In genomic region chr1:35032384-35032739, GRCh38 we compare ENCODE assay signal across 9 cellular contexts. TPM values are rescaled to one million over a fixed set of nuclear protein-coding genes. Genes with fewer than 3 reads are reported as not detected.
DNase-seq lines count a peak whose midpoint lies in the region; ATAC-seq, FAIRE-seq and TF ChIP-seq lines count a peak whose summit lies in the region.
"Had no signal": no experiment of that assay in that cellular context is flagged by ENCODE, and none has a peak within 500 bp of the region (broad histone marks: within the 10 kb centered on the region; RNA-seq: fewer than 3 reads in every experiment).

No MANE protein-coding gene starts in this region.

- H3K36me3 ChIP-seq in A673 (ENCODE audit: insufficient read depth, low read length, poor library complexity, severe bottlenecking) (no peaks in the 10 kb centered on the region), K562 (ENCODE audit: control insufficient read depth, insufficient read depth, low read length) (peaks cover 11% of the 10 kb centered on the region), muscle layer of colon (ENCODE audit: insufficient read depth, low read length) (no peaks in the 10 kb centered on the region)
- H3K36me3 ChIP-seq: vagina had no signal

- H3K79me2 ChIP-seq in K562 (ENCODE audit: control insufficient read depth, insufficient read depth, low read length), result peaks cover 26% of the 10 kb centered on the region

- TF ChIP-seq EP300 in K562 (IDR thresholded peaks at IDR 0.05; ENCODE audit: low read length), result no peak

- H4K20me1 ChIP-seq in K562 (replicated peaks; ENCODE audit: control insufficient read depth, insufficient read depth, low read length), result no peaks in the 10 kb centered on the region

- TF ChIP-seq RAD21 in K562 (CRISPR knock-in tag; conservative IDR thresholded peaks at IDR 0.05 in 1 of 2, IDR thresholded peaks at IDR 0.05 in 1 of 2), result no peak

- H3K27me3 ChIP-seq in A673 (replicated peaks; ENCODE audit: insufficient read depth, low read depth, low read length, poor library complexity), result no peaks in the 10 kb centered on the region
- H3K27me3 ChIP-seq in HL-60 (ENCODE audit: insufficient read depth, poor library complexity, severe bottlenecking), result no peaks in the 10 kb centered on the region
- H3K27me3 ChIP-seq in K562 (ENCODE audit: control insufficient read depth in 2 of 2, insufficient read depth in 2 of 2, low read length in 2 of 2), result no peaks in the 10 kb centered on the region
- H3K27me3 ChIP-seq in muscle layer of colon (ENCODE audit: control insufficient read depth in 1 of 2, insufficient read depth in 2 of 2, low read length in 2 of 2), result no peaks in the 10 kb centered on the region
- H3K27me3 ChIP-seq: vagina had no signal

- H3K4me1 ChIP-seq in A673 (ENCODE audit: insufficient read depth, low read length, poor library complexity, severe bottlenecking) (peaks cover 6% of the 10 kb centered on the region), K562 (replicated peaks in 1 of 2; ENCODE audit: control insufficient read depth in 2 of 2, insufficient read depth in 2 of 2, low read length in 2 of 2) (peaks cover 0 to 7% of the 10 kb centered on the region in 2 experiments; a peak in 3 of 5 replicates), muscle layer of colon (ENCODE audit: insufficient read depth, low read length) (peaks cover 14% of the 10 kb centered on the region)

- peak overlapping the region; percentile 93 for H3K4me2 ChIP-seq in K562 (ENCODE audit: insufficient read depth, low read length)

- FAIRE-seq in K562 (lab: Jason Lieb, UNC), result no peak

- ATAC-seq in K562, result no peak
- no peak for ATAC-seq in HG03520 (IDR thresholded peaks at IDR 0.05; ENCODE audit: unreplicated experiment)

- POLR2A ChIA-PET in A673 (lab: Charles Lee; ENCODE audit: low non-redundant PET), result interaction anchor here (0.6 kb wide), 1 partner anchor 12 kb away, joined by 6 read pairs; no protein-coding TSS in a partner anchor
- POLR2A ChIA-PET in K562 (lab: Yijun Ruan, JAX), result interaction anchor here (0.6 to 3.2 kb wide), 14 partner anchors 8 to 1176 kb away, joined by 3 to 15 read pairs (median 4); partner anchors contain the start of genes SFPQ, TMEM35B and ZMYM1

- H3K9me3 ChIP-seq in A673 (ENCODE audit: low read depth, low read length, poor library complexity, severe bottlenecking) (peaks cover 14% of the 10 kb centered on the region), K562 (replicated peaks; ENCODE audit: control insufficient read depth, insufficient read depth, low read depth, low read length) (peaks cover 15% of the 10 kb centered on the region), muscle layer of colon (ENCODE audit: low read length) (no peaks in the 10 kb centered on the region)

- in situ Hi-C loops in K562 (cut with MboI), result no loop called here

- intact Hi-C loops in A673 (cut with micrococcal nuclease; ENCODE audit: unreplicated experiment) (loop anchor here (5.0 kb wide), 1 partner anchor 45 kb away; the partner anchor contains the start of gene TMEM35B), K562 (cut with micrococcal nuclease) (loop anchor here (5.0 to 10.0 kb wide), 2 partner anchors 105 to 152 kb away; no protein-coding TSS in a partner anchor)

- no peak for TF ChIP-seq POLR2A in K562 (conservative IDR thresholded peaks at IDR 0.05)

- H3K4me3 ChIP-seq in A673 (ENCODE audit: low read depth, low read length, poor library complexity, severe bottlenecking), result peak overlapping the region; percentile 69
- peak overlapping the region; percentile 70 for H3K4me3 ChIP-seq in HL-60 (replicated peaks; ENCODE audit: insufficient read depth, low read length)
- H3K4me3 ChIP-seq in K562, result 0 out of 2 replicates have a peak overlapping the region, but pooled peaks have one; percentile 3
- peak overlapping the region; percentile 39 to 79 for H3K4me3 ChIP-seq in muscle layer of colon (ENCODE audit: low read depth in 1 of 2, low read length in 2 of 2)

- BruUV-seq in A673 (replicated peaks; lab: Mats Ljungman, UMichigan) (TSS peak; percentile 61), K562 (replicated peaks; lab: Mats Ljungman, UMichigan) (TSS peak; percentile 55)

- H3K9ac ChIP-seq in K562 (ENCODE audit: insufficient read depth in 1 of 2, low read depth in 2 of 2, low read length in 2 of 2), result no peak overlapping the region
- no peak overlapping the region for H3K9ac ChIP-seq in muscle layer of colon (ENCODE audit: low read length)

- H3K27ac ChIP-seq in A673 (ENCODE audit: low read depth, low read length, poor library complexity, severe bottlenecking), result no peak overlapping the region
- H3K27ac ChIP-seq in HL-60 (replicated peaks), result no peak overlapping the region
- no peak overlapping the region for H3K27ac ChIP-seq in K562 (ENCODE audit: extremely low read depth, low read depth, low read length)
- no peak overlapping the region for H3K27ac ChIP-seq in muscle layer of colon (ENCODE audit: low read depth, low read length)

- TF ChIP-seq CTCF in A673 (conservative IDR thresholded peaks at IDR 0.05; ENCODE audit: low read depth, low read length), result no peak
- TF ChIP-seq CTCF in HL-60 (IDR thresholded peaks at IDR 0.05; ENCODE audit: insufficient read depth, low read length), result no peak
- TF ChIP-seq CTCF in K562 (IDR thresholded peaks at IDR 0.05 in 2 of 3, conservative IDR thresholded peaks at IDR 0.05 in 1 of 3; ENCODE audit: insufficient read depth in 2 of 3, low read depth in 1 of 3, low read length in 3 of 3), result no peak

- WGBS in K562 (ENCODE audit: insufficient coverage, low coverage, missing lambda C conversion rate), result 33% methylated on average over 1 of the region's 1 CpG

- H3K9me1 ChIP-seq in K562 (ENCODE audit: control insufficient read depth, insufficient read depth, low read length), result no peaks in the 10 kb centered on the region

- DNase-seq in A673 (ENCODE audit: low spot score) (no peak), HL-60 (ENCODE audit: low read depth in 1 of 2, low spot score in 1 of 2) (no peak), K562 (ENCODE audit: extremely low read depth in 1 of 4, low spot score in 3 of 4) (no peak), NCI-H748 treated with DMSO at 0.1 percent for 48 hours (lab: John Stamatoyannopoulos, UW) (no peak), NCI-H69 (lab: John Stamatoyannopoulos, UW) (no peak), inferior parietal cortex (ENCODE audit: extremely low spot score) (no peak)

- CTCF ChIA-PET in A673 (lab: Charles Lee) (no interaction called here), K562 (lab: Yijun Ruan, JAX; ENCODE audit: low intra/inter-chr PET ratio) (interaction anchor here (0.9 kb wide), 1 partner anchor 165 kb away, joined by 3 read pairs; no protein-coding TSS in a partner anchor)

- peak overlapping the region; percentile 99 for H2AFZ ChIP-seq in K562 (ENCODE audit: low read depth, low read length)

RNA-seq across cellular contexts. Expression of gene ZMYM6, which starts 0.6 kb away (rescaled TPM):
- total RNA-seq in A673 (2021) (18.9 and 19.3 TPM in 2 replicates), K562 (2014; rRNA removed) (8.9 and 9.0 TPM in 2 replicates), K562 (2014; rRNA removed; fragmentation: Illumina TruSeq; extraction: Trizol) (19.7 and 20.8 TPM in 2 replicates), K562 (2015; rRNA removed; fragmentation: Illumina TruSeq; extraction: Trizol) (15.8 and 18.7 TPM in 2 replicates), K562 (2021) (19.3 and 21.4 TPM in 2 replicates)
- total RNA-seq in K562 (2011; cell fraction: chromatin; rRNA removed; ENCODE audit: low replicate concordance), result 68.5 and 124 TPM in 2 replicates
- total RNA-seq in K562 (2011; cell fraction: nucleolus; rRNA removed), result 42.4 and 49.6 TPM in 2 replicates
- 65.0 and 87.1 TPM in 2 replicates for total RNA-seq in K562 (2011; cell fraction: nucleoplasm; rRNA removed)
- polyA plus RNA-seq in K562 (2011; rRNA removed) (19.6 and 22.6 TPM in 2 replicates), K562 (2014; fragmentation: Illumina TruSeq; extraction: Trizol) (16.6 and 21.6 TPM in 2 replicates), K562 (2014; fragmentation: Nextera tagmentation; extraction: Ambion mirVana) (10 to 100 TPM; 14.6 to 21.9 TPM), K562 (2014; rRNA removed) (15.8 TPM in 2 replicates)
- 6.0 and 11.4 TPM in 2 replicates for polyA plus RNA-seq in K562 (2011; cell fraction: cytosol; rRNA removed)
- 48.1 and 49.8 TPM in 2 replicates for polyA plus RNA-seq in K562 (2011; cell fraction: nucleus; rRNA removed)
- polyA plus RNA-seq in K562 (2012), result 13.0 and 15.5 TPM in 2 replicates
- 20.9 and 33.6 TPM in 2 replicates for polyA minus RNA-seq in K562 (2011; rRNA and poly(A)+ RNA removed)
- polyA minus RNA-seq in K562 (2011; cell fraction: cytosol; rRNA and poly(A)+ RNA removed), result 8.9 and 29.3 TPM in 2 replicates
- polyA minus RNA-seq in K562 (2011; cell fraction: nucleus; rRNA and poly(A)+ RNA removed), result 33.1 and 54.0 TPM in 2 replicates

RNA-seq across cellular contexts. Expression of gene ZMYM1, which starts 46.8 kb away (rescaled TPM):
- total RNA-seq in A673 (2021) (32.2 and 36.1 TPM in 2 replicates), K562 (2014; rRNA removed) (8.0 and 10.6 TPM in 2 replicates), K562 (2014; rRNA removed; fragmentation: Illumina TruSeq; extraction: Trizol) (23.9 and 25.1 TPM in 2 replicates), K562 (2015; rRNA removed; fragmentation: Illumina TruSeq; extraction: Trizol) (20.5 and 24.5 TPM in 2 replicates), K562 (2021) (18.6 and 20.3 TPM in 2 replicates)
- 52.0 and 81.1 TPM in 2 replicates for total RNA-seq in K562 (2011; cell fraction: chromatin; rRNA removed; ENCODE audit: low replicate concordance)
- 19.8 and 24.6 TPM in 2 replicates for total RNA-seq in K562 (2011; cell fraction: nucleolus; rRNA removed)
- total RNA-seq in K562 (2011; cell fraction: nucleoplasm; rRNA removed), result 35.9 and 38.6 TPM in 2 replicates
- polyA plus RNA-seq in K562 (2011; rRNA removed) (25.4 and 27.0 TPM in 2 replicates), K562 (2014; fragmentation: Illumina TruSeq; extraction: Trizol) (12.2 and 15.8 TPM in 2 replicates), K562 (2014; fragmentation: Nextera tagmentation; extraction: Ambion mirVana) (10 to 100 TPM in 1 of 2 experiments, 1 to 10 TPM in 1; 8.8 to 14.2 TPM), K562 (2014; rRNA removed) (7.5 and 8.6 TPM in 2 replicates)
- polyA plus RNA-seq in K562 (2011; cell fraction: cytosol; rRNA removed), result 6.5 and 12.9 TPM in 2 replicates
- 21.6 and 24.5 TPM in 2 replicates for polyA plus RNA-seq in K562 (2011; cell fraction: nucleus; rRNA removed)
- 7.5 and 8.5 TPM in 2 replicates for polyA plus RNA-seq in K562 (2012)
- 63.3 and 94.2 TPM in 2 replicates for polyA minus RNA-seq in K562 (2011; rRNA and poly(A)+ RNA removed)
- polyA minus RNA-seq in K562 (2011; cell fraction: cytosol; rRNA and poly(A)+ RNA removed), result 17.0 and 20.5 TPM in 2 replicates
- polyA minus RNA-seq in K562 (2011; cell fraction: nucleus; rRNA and poly(A)+ RNA removed), result 7.1 and 24.3 TPM in 2 replicates

RNA-seq across cellular contexts. Expression of gene TMEM35B, which starts 47.2 kb away (rescaled TPM):
- total RNA-seq in A673 (2021) (10.6 and 11.3 TPM in 2 replicates), K562 (2014; rRNA removed) (11.4 and 13.1 TPM in 2 replicates), K562 (2014; rRNA removed; fragmentation: Illumina TruSeq; extraction: Trizol) (18.9 and 19.8 TPM in 2 replicates), K562 (2015; rRNA removed; fragmentation: Illumina TruSeq; extraction: Trizol) (11.4 and 11.7 TPM in 2 replicates), K562 (2021) (15.6 and 17.3 TPM in 2 replicates)
- total RNA-seq in K562 (2011; cell fraction: chromatin; rRNA removed; ENCODE audit: low replicate concordance), result 9.8 and 19.4 TPM in 2 replicates
- total RNA-seq in K562 (2011; cell fraction: nucleolus; rRNA removed), result 37.8 and 41.2 TPM in 2 replicates
- 37.2 and 43.2 TPM in 2 replicates for total RNA-seq in K562 (2011; cell fraction: nucleoplasm; rRNA removed)
- polyA plus RNA-seq in K562 (2011; rRNA removed) (42.7 and 43.5 TPM in 2 replicates), K562 (2014; fragmentation: Illumina TruSeq; extraction: Trizol) (18.5 and 21.4 TPM in 2 replicates), K562 (2014; fragmentation: Nextera tagmentation; extraction: Ambion mirVana) (100 to 1,000 TPM; 123 to 142 TPM), K562 (2014; rRNA removed) (21.6 and 21.8 TPM in 2 replicates)
- 30.7 and 36.1 TPM in 2 replicates for polyA plus RNA-seq in K562 (2011; cell fraction: cytosol; rRNA removed)
- polyA plus RNA-seq in K562 (2011; cell fraction: nucleus; rRNA removed), result 15.2 and 18.2 TPM in 2 replicates
- 31.1 and 33.9 TPM in 2 replicates for polyA plus RNA-seq in K562 (2012)
- polyA minus RNA-seq in K562 (2011; rRNA and poly(A)+ RNA removed), result 15.9 and 16.5 TPM in 2 replicates
- 3.9 and 13.7 TPM in 2 replicates for polyA minus RNA-seq in K562 (2011; cell fraction: cytosol; rRNA and poly(A)+ RNA removed)
- polyA minus RNA-seq in K562 (2011; cell fraction: nucleus; rRNA and poly(A)+ RNA removed), result 3.7 and 4.2 TPM in 2 replicates

Comparison
In these comparisons a context has a peak if more than half of its experiments do, and no peak if none do; other contexts are left out.
1. H3K4me3 ChIP-seq: peak in every context shown above with its lines; median percentile 70 in HL-60; 69 in A673; 59 in muscle layer of colon; 3 in K562.